1 cellular context compared by ENCODE assay signal in genomic region chr22:20427104-20427944, GRCh38.
TF ChIP-seq lines count a peak whose summit lies in the region.

No MANE protein-coding gene starts in this region.

TF ChIP-seq in WTC11, 78 proteins besides CTCF, POLR2A, EP300 and RAD21:
- TF ChIP-seq ARID4B (CRISPR knock-in tag; IDR thresholded peaks at IDR 0.05; ENCODE audit: borderline replicate concordance) = no peak
- no peak for TF ChIP-seq MLX (CRISPR knock-in tag; IDR thresholded peaks at IDR 0.05)
- TF ChIP-seq ZNF232 (CRISPR knock-in tag; IDR thresholded peaks at IDR 0.05) = no peak
